In the genomic region with DNA sequence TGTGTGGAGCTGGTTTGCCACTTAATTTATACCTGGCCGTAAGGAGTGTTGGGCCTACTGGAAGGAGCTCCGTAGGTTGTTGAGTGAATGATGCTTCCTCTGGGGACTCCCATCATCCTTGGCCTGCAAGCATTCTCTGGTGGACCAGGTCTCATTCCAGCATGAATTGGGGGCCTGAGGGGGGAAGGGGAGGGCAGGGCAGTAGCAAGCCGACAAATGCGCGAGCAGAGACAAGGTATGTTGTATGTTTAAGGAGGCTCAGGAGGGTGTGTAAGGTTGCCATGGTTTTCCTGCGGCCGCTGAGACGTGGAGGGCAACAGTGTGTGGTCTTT, we compare ENCODE assay signal across 8 cellular contexts. TPM values are rescaled to one million over a fixed set of nuclear protein-coding genes. Genes with fewer than 3 reads are reported as not detected.
DNase-seq lines count a peak whose midpoint lies in the region; ATAC-seq, FAIRE-seq and TF ChIP-seq lines count a peak whose summit lies in the region.

No MANE protein-coding gene starts in this region.

- H3K9ac ChIP-seq in kidney (ENCODE audit: low read length in 2 of 2), result peak overlapping the region; percentile 80 to 95

- 2 to 24% (median 2%) methylated on average over 6 to 8 of the region's 8 CpGs for WGBS in adrenal gland, 4 donors
- 16% methylated on average over 8 of the region's 8 CpGs for WGBS in thymus

- H3K27ac ChIP-seq in adrenal gland (peak overlapping the region in 3 of 5 donors; percentile 80 to 92 (median 90)), kidney (ENCODE audit: low read depth in 2 of 2, low read length in 2 of 2) (peak overlapping the region; percentile 83 to 85), thymus (ENCODE audit: low read depth) (peak overlapping the region; percentile 96)

- no peak for FAIRE-seq in kidney (lab: Jason Lieb, UNC)

- H3K27me3 ChIP-seq in adrenal gland (no peaks in the 10 kb centered on the region), thymus (ENCODE audit: control insufficient read depth, insufficient read depth) (no peaks in the 10 kb centered on the region)

- no peak for DNase-seq in stimulated activated naive CD8-positive, alpha-beta T cell treated with anti-CD3 and anti-CD28 coated beads, Interleukin-15, Interleukin-2, amounts not matched to agents 100 U/mL and 50 U/mL, for 24 hours
- no peak for DNase-seq in adrenal gland
- DNase-seq in kidney, result no peak
- DNase-seq in SW480 (ENCODE audit: low spot score), result no peak
- DNase-seq in RPMI8226, result no peak

- H3K4me1 ChIP-seq in adrenal gland (replicated peaks in 1 of 2), result peaks cover 14 to 16% of the 10 kb centered on the region in 2 donors
- H3K4me1 ChIP-seq in kidney (ENCODE audit: control insufficient read depth in 1 of 2, insufficient read depth in 1 of 2, low read depth in 1 of 2, low read length in 2 of 2), result peaks cover 10 to 20% of the 10 kb centered on the region in 2 donors
- H3K4me1 ChIP-seq in thymus (ENCODE audit: control insufficient read depth, insufficient read depth, low read length), result peaks cover 18% of the 10 kb centered on the region

- peak overlapping the region; percentile 89 for H3K4me3 Mint-ChIP-seq in stimulated activated naive CD8-positive, alpha-beta T cell treated with anti-CD3 and anti-CD28 coated beads, Interleukin-15, Interleukin-2, amounts not matched to agents 100 ng/mL and 50 ng/mL, for 24 hours

- no peak for ATAC-seq in stimulated activated naive CD8-positive, alpha-beta T cell treated with anti-CD3 and anti-CD28 coated beads, Interleukin-15, Interleukin-2, amounts not matched to agents 100 U/mL and 50 U/mL, for 24 hours
- ATAC-seq in GM19467 (IDR thresholded peaks at IDR 0.05; ENCODE audit: unreplicated experiment), result no peak

- no peaks in the 10 kb centered on the region for H3K9me3 ChIP-seq in adrenal gland (replicated peaks in 1 of 3)
- no peaks in the 10 kb centered on the region for H3K9me3 ChIP-seq in kidney (ENCODE audit: control insufficient read depth in 1 of 2, low read length in 2 of 2)
- peaks cover 3% of the 10 kb centered on the region for H3K9me3 ChIP-seq in thymus (ENCODE audit: control insufficient read depth)

- H3K4me3 ChIP-seq in adrenal gland (peak overlapping the region; percentile 54 to 93 (median 66)), kidney (ENCODE audit: low read length in 2 of 2) (peak overlapping the region; percentile 73 to 82), thymus (ENCODE audit: low read length) (peak overlapping the region; percentile 99)

- intact Hi-C loops in adrenal gland (cut with DNase I) (no loop called here), kidney (cut with DNase I) (no loop called here)

- TF ChIP-seq CTCF in adrenal gland (IDR thresholded peaks at IDR 0.05) (no peak), kidney (IDR thresholded peaks at IDR 0.05; ENCODE audit: borderline replicate concordance, extremely low read depth, insufficient read depth) (no peak)

- peaks cover 40% of the 10 kb centered on the region for H3K4me1 Mint-ChIP-seq in stimulated activated naive CD8-positive, alpha-beta T cell treated with anti-CD3 and anti-CD28 coated beads, Interleukin-15, Interleukin-2, amounts not matched to agents 100 ng/mL and 50 ng/mL, for 24 hours (ENCODE audit: low read depth)

- peaks cover 28% of the 10 kb centered on the region for H3K9me3 Mint-ChIP-seq in stimulated activated naive CD8-positive, alpha-beta T cell treated with anti-CD3 and anti-CD28 coated beads, Interleukin-15, Interleukin-2, amounts not matched to agents 100 ng/mL and 50 ng/mL, for 24 hours

- peaks cover 0 to 34% of the 10 kb centered on the region in 2 donors for H3K36me3 ChIP-seq in adrenal gland (replicated peaks in 1 of 2)
- H3K36me3 ChIP-seq in kidney (ENCODE audit: control insufficient read depth in 1 of 2, insufficient read depth in 2 of 2, low read length in 2 of 2), result peaks cover 29 to 34% of the 10 kb centered on the region in 2 donors
- peaks cover 31% of the 10 kb centered on the region for H3K36me3 ChIP-seq in thymus (ENCODE audit: control insufficient read depth, insufficient read depth)

- peak overlapping the region; percentile 79 for H3K27ac Mint-ChIP-seq in stimulated activated naive CD8-positive, alpha-beta T cell treated with anti-CD3 and anti-CD28 coated beads, Interleukin-15, Interleukin-2, amounts not matched to agents 100 ng/mL and 50 ng/mL, for 24 hours

- peaks cover 5% of the 10 kb centered on the region for H3K27me3 Mint-ChIP-seq in stimulated activated naive CD8-positive, alpha-beta T cell treated with anti-CD3 and anti-CD28 coated beads, Interleukin-15, Interleukin-2, amounts not matched to agents 100 ng/mL and 50 ng/mL, for 24 hours

- no peak for TF ChIP-seq POLR2A in adrenal gland (IDR thresholded peaks at IDR 0.05)

- peaks cover 70% of the 10 kb centered on the region for H3K36me3 Mint-ChIP-seq in stimulated activated naive CD8-positive, alpha-beta T cell treated with anti-CD3 and anti-CD28 coated beads, Interleukin-15, Interleukin-2, amounts not matched to agents 100 ng/mL and 50 ng/mL, for 24 hours (ENCODE audit: low read depth)

RNA-seq across cellular contexts. Expression of a gene that starts 0.7 kb away (rescaled TPM):
- total RNA-seq in adrenal gland, result 10 to 100 TPM; 11.8 to 78.1 (median 37.6) TPM
- polyA plus RNA-seq in adrenal gland, result 1 to 10 TPM; 6.4 to 9.8 (median 7.9) TPM
- total RNA-seq in kidney, result 52.3 TPM
- 4.0 TPM for polyA plus RNA-seq in kidney (ENCODE audit: insufficient read depth, low read depth, low replicate concordance)
- polyA plus RNA-seq in thymus, result 6.3 TPM

RNA-seq across cellular contexts. Expression of a gene that starts 24.7 kb away (rescaled TPM):
- not detected for total RNA-seq in adrenal gland
- polyA plus RNA-seq in adrenal gland, result not detected
- not detected for total RNA-seq in kidney
- not detected for polyA plus RNA-seq in kidney (ENCODE audit: insufficient read depth, low read depth, low replicate concordance)
- polyA plus RNA-seq in thymus, result 0.05 TPM

RNA-seq across cellular contexts. Expression of a gene that starts 38.8 kb away (rescaled TPM):
- total RNA-seq in adrenal gland, result 1 to 10 TPM in 3 of 8 donors, under 1 TPM in 3, not detected in 2; 0.50 to 2.4 (median 1.1) TPM
- 1 to 10 TPM; 1.9 to 5.0 (median 2.1) TPM for polyA plus RNA-seq in adrenal gland
- total RNA-seq in kidney, result 1.0 TPM
- 0.92 TPM for polyA plus RNA-seq in kidney (ENCODE audit: insufficient read depth, low read depth, low replicate concordance)
- 4.5 TPM for polyA plus RNA-seq in thymus

RNA-seq across cellular contexts. Expression of a gene that starts 47.0 kb away (rescaled TPM):
- not detected for total RNA-seq in adrenal gland
- not detected for polyA plus RNA-seq in adrenal gland
- not detected for total RNA-seq in kidney
- polyA plus RNA-seq in kidney (ENCODE audit: insufficient read depth, low read depth, low replicate concordance), result not detected
- polyA plus RNA-seq in thymus, result not detected

RNA-seq across cellular contexts. Expression of a gene that starts 48.4 kb away (rescaled TPM):
- total RNA-seq in adrenal gland, result 10 to 100 TPM; 11.7 to 29.7 (median 18.9) TPM
- polyA plus RNA-seq in adrenal gland, result 1 to 10 TPM in 2 of 3 donors, under 1 TPM in 1; 0.84 to 3.4 (median 1.5) TPM
- total RNA-seq in kidney, result 17.3 TPM
- 0.82 TPM for polyA plus RNA-seq in kidney (ENCODE audit: insufficient read depth, low read depth, low replicate concordance)
- 1.3 TPM for polyA plus RNA-seq in thymus
